Comparison of ENCODE assay signal across 1 cellular context in the genomic region with DNA sequence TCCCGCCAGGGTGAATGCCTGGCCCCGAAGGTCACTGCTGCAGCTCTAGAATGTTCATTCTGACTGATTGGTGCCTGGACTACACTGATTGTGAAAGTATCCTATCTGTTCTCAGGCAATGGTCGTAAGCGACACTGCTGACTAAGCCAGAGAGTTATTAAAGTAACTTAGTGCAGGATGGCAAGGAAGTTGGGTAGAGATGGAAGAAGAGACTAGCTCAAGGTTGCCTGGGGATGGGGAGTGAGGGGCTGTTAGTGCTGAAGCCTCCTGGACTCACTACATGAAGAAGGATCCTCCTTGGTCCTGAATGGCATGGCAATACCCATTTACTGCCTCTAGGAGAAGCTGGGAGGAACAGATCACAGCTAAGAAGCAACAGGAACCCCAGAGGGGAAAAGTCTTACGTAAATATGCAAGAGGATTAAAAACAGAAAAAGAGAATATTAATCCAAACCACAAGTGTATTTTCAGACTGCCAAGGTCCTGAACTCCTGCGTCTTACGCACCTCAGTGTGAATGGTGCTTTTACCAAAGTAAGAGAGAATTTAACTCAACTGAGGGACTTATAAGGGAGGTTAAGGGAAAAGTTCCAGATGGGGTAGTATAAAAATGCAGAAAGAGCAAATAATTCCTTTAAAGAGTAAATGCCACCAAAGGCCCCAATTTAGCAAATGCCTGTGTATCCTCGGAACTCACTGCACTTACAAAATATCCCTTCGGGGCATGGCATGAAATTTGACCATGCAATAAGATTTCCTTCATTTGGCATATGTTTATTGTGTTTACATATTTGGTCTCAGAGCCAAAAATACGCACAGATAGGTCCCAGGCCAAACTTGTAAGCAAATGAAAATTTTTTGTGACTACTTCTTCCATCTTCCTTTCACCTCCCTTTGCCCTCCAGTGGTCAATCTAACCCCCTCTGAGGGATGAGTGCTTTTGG.
TF ChIP-seq lines count a peak whose summit lies in the region.

No MANE protein-coding gene starts in this region.

TF ChIP-seq in WTC11, 78 proteins besides CTCF, POLR2A, EP300 and RAD21 (continued from another document):
- TF ChIP-seq ZNF512 (CRISPR knock-in tag; IDR thresholded peaks at IDR 0.05; ENCODE audit: borderline replicate concordance): no peak
- no peak for TF ChIP-seq ZNF396 (CRISPR knock-in tag; IDR thresholded peaks at IDR 0.05; ENCODE audit: borderline replicate concordance)
- no peak for TF ChIP-seq SOX15 (CRISPR knock-in tag; IDR thresholded peaks at IDR 0.05)
- TF ChIP-seq ZNF121 (CRISPR knock-in tag; IDR thresholded peaks at IDR 0.05): no peak
- TF ChIP-seq NR2C2 (CRISPR knock-in tag; IDR thresholded peaks at IDR 0.05): no peak
- TF ChIP-seq STAT6 (CRISPR knock-in tag; conservative IDR thresholded peaks at IDR 0.05; ENCODE audit: low read depth): no peak
